Comparison of ENCODE assay signal across 19 cellular contexts in the genomic region with DNA sequence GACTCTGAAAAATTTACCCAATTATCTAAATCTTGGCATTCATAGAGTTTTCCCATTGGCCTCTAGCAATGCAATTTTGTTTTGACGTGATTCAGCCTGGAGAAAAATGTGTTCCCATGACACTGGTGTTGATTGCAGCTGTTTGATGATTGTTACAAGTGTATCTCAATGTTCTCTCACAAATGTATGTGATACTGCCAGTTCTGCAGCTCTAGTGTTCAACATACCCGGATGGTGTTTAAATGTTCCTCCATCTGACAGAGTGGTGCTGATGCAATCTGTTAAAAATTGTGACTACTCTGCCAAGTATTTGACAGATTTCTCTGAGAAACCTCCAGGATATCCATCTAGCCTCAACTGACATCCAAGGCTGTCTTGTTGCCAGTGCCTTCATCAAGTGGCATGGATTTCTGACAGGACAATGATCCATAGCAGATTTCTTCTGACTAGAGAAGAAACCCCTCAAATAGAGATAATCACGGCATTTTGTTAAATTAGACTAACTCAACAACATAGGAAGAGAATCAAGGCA.
"Had no signal": no experiment of that assay in that cellular context is flagged by ENCODE, and none has a peak within 500 bp of the region (broad histone marks: within the 10 kb centered on the region; RNA-seq: fewer than 3 reads in every experiment).

No MANE protein-coding gene starts in this region.

- H3K4me3 ChIP-seq: testis had no signal

- DNase-seq: activated CD4-positive, alpha-beta T cell treated with anti-CD3 and anti-CD28 coated beads, Interleukin-2, amount 10 ng/mL, durations not matched to agents 24 days and 14 days; activated CD8-positive, alpha-beta T cell treated with anti-CD3 and anti-CD28 coated beads for 36 hours; activated naive CD4-positive, alpha-beta T cell treated with anti-CD3 and anti-CD28 coated beads for 36 hours; activated T-cell treated with anti-CD3 and anti-CD28 coated beads, Interleukin-2, amount 50 U/mL, for 4 hours; cortex of kidney; effector CD4-positive, alpha-beta T cell; foreskin keratinocyte; glutamatergic neuron; hippocampal formation; islet precursor cell; mammary epithelial cell; midbrain; nephron progenitor cell; small intestine; stimulated activated CD4-positive, alpha-beta T cell treated with anti-CD3 and anti-CD28 coated beads, Interleukin-15, amount 100 ng/mL, for 24 hours; stimulated activated CD4-positive, alpha-beta T cell treated with anti-CD3 and anti-CD28 coated beads, Interleukin-2, amount 100 ng/mL, for 48 hours; stimulated activated naive CD8-positive, alpha-beta T cell treated with anti-CD3 and anti-CD28 coated beads, Interleukin-15, amount 100 ng/mL, for 72 hours; T1000; testis had no signal

- H3K4me1 ChIP-seq: foreskin keratinocyte, testis had no signal

- H3K27ac ChIP-seq: foreskin keratinocyte, testis had no signal

- H3K9me3 ChIP-seq: testis had no signal

- H3K27me3 ChIP-seq: foreskin keratinocyte, testis had no signal
